In the genomic region with DNA sequence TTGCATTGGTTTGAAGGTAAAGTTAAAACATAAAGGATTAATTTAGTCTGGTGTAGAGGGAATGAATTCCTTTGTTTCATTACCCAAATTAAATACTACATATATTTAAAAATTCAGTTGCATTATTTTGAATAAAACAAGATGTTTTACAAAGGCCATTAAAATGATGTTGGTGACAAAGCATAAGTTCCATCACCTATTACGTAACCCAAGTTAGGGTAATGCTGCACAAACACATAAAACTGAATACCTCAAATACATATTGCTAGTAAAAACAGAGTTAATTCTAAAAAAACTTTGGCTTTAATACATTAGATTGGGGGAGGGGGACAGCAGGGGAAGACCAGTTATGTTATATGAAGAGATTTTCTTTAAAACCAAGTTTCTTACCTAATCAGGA, we compare ENCODE assay signal across 1 cellular context.
A peak's percentile ranks its signal among the peaks of the same experiment; 100 is the strongest.
TF ChIP-seq lines count a peak whose summit lies in the region.

No MANE protein-coding gene starts in this region.

TF ChIP-seq in HEK293, 187 proteins besides CTCF, POLR2A, EP300 and RAD21:
- peak; percentile 42; the same call in 1 of the 2 replicates for TF ChIP-seq PRDM6 (tag by site-specific recombination; IDR thresholded peaks at IDR 0.05)
- no peak for TF ChIP-seq TRIM28 (IDR thresholded peaks at IDR 0.05; ENCODE audit: borderline replicate concordance, low read length)
- no peak for TF ChIP-seq ZNF23 (tag by site-specific recombination; IDR thresholded peaks at IDR 0.05; ENCODE audit: borderline replicate concordance)
- TF ChIP-seq ZNF157 (tag by site-specific recombination; IDR thresholded peaks at IDR 0.05): no peak
- TF ChIP-seq, protein P1, sequence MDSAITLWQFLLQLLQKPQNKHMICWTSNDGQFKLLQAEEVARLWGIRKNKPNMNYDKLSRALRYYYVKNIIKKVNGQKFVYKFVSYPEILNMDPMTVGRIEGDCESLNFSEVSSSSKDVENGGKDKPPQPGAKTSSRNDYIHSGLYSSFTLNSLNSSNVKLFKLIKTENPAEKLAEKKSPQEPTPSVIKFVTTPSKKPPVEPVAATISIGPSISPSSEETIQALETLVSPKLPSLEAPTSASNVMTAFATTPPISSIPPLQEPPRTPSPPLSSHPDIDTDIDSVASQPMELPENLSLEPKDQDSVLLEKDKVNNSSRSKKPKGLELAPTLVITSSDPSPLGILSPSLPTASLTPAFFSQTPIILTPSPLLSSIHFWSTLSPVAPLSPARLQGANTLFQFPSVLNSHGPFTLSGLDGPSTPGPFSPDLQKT (IDR thresholded peaks at IDR 0.05; ENCODE audit: borderline replicate concordance, low read depth, low read length): no peak
- no peak for TF ChIP-seq ZNF843 (tag by site-specific recombination; IDR thresholded peaks at IDR 0.05)
- no peak for TF ChIP-seq ZNF248 (tag by site-specific recombination; IDR thresholded peaks at IDR 0.05)
